16 cellular contexts compared by ENCODE assay signal in the genomic region with DNA sequence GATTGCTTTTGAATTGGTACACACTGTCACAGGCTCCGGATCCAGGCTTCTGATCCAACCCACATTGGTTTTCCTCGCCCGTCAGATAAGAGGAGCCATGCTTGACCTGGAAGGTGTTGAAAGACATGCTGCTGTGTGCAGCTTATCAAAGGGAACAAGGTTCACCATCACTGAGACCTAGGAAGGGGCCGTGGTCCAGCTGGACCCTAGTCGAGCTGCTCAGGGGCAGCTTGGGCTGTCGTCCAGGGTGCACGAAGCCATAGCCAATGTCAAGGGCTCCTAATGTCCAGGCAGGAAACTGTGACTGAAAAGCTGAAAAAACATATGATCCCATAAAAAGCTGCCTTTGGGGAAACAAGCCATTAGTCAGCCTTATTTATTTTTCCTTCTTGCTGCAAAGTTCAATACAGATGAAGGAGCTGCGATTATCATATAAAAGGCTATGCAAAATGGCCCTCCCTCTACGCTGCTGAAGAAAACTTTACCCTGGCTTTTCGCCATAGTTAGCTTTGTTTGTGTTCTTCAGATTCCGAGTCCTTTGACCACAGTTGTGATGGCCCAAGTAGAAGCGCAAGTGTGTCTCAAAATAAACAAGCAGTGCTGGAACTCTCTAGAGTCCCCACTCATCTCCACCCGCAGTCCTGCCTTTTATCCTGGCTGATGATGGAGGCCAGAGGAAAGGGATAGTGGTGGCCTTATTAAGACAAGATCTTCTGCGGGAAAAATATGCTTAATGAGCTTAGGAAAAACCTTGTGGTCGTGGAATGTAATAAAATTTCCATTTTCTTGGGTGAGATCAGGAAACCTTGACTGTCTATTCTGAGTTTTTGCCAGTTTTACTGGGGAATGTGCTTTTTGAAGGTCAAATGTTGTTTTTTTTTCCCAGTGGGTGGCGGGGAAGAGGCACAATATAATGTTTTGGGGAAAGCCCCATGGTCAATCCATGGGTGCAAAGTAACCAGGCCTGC.
DNase-seq lines count a peak whose midpoint lies in the region; ATAC-seq, FAIRE-seq and TF ChIP-seq lines count a peak whose summit lies in the region.
"Had no signal": no experiment of that assay in that cellular context is flagged by ENCODE, and none has a peak within 500 bp of the region (broad histone marks: within the 10 kb centered on the region; RNA-seq: fewer than 3 reads in every experiment).

No MANE protein-coding gene starts in this region.

- H3K23me2 ChIP-seq in H1 (ENCODE audit: low read depth, low read length), result no peaks in the 10 kb centered on the region

- H2BK5ac ChIP-seq in H1 (ENCODE audit: low read depth, low read length), result peak overlapping the region; percentile 42; the same call in 1 of the 2 replicates

- H3K79me2 ChIP-seq in H1 (ENCODE audit: control insufficient read depth in 1 of 2, insufficient read depth in 2 of 2, low read length in 2 of 2), result no peaks in the 10 kb centered on the region

- H3K79me1 ChIP-seq in H1 (ENCODE audit: low read depth, low read length), result no peaks in the 10 kb centered on the region

- H3K27ac ChIP-seq in H1 (ENCODE audit: low read depth, low read length), result no peak overlapping the region
- no peak overlapping the region for H3K27ac ChIP-seq in thyroid gland
- H3K27ac ChIP-seq: adrenal gland, epithelial cell of prostate, neutrophil had no signal

- H2BK20ac ChIP-seq in H1 (ENCODE audit: low read length), result 0 out of 2 replicates have a peak overlapping the region, but pooled peaks have one; percentile 87

- H3K4me2 ChIP-seq in H1 (ENCODE audit: insufficient read depth in 1 of 2, low read depth in 2 of 2, low read length in 2 of 2), result peak overlapping the region in 1 of 2 experiments; percentile 35; a peak in 1 of 4 replicates

- ATAC-seq in GM19023 (IDR thresholded peaks at IDR 0.05; ENCODE audit: unreplicated experiment), result no peak
- ATAC-seq: HCT116 had no signal

- no peak overlapping the region for H4K5ac ChIP-seq in H1 (ENCODE audit: insufficient read length, low read depth, low read length)

- TF ChIP-seq POLR2A in H1 (IDR thresholded peaks at IDR 0.05; ENCODE audit: control extremely low read depth in 1 of 2, low read depth in 2 of 2, low read length in 2 of 2) (no peak), thyroid gland (IDR thresholded peaks at IDR 0.05) (no peak)

- H2BK120ac ChIP-seq in H1 (replicated peaks; ENCODE audit: low read depth, low read length), result no peak overlapping the region

- CTCF ChIA-PET in H1 (lab: Charles Lee; ENCODE audit: partially characterized antibody), result interaction anchor here (0.6 to 2.1 kb wide), 10 partner anchors 10 to 320 kb away, joined by 3 to 9 read pairs (median 4); no protein-coding TSS in a partner anchor

- no peak overlapping the region for H3K23ac ChIP-seq in H1 (ENCODE audit: insufficient read length)

- no peak overlapping the region for H4K8ac ChIP-seq in H1 (ENCODE audit: extremely low read depth, insufficient read depth, low read length)

- H3K9me3 ChIP-seq in NT2/D1 (ENCODE audit: insufficient read depth, low read length) (peaks cover 4% of the 10 kb centered on the region; the same call in 1 of the 2 replicates), H1 (ENCODE audit: insufficient read depth in 2 of 2, low read depth in 1 of 2, low read length in 1 of 2) (no peaks in the 10 kb centered on the region), thyroid gland (no peaks in the 10 kb centered on the region)
- H3K9me3 ChIP-seq: adrenal gland, neutrophil had no signal

- H3K27me3 ChIP-seq in NT2/D1 (ENCODE audit: insufficient read depth, insufficient read length) (no peaks in the 10 kb centered on the region), H1 (replicated peaks in 1 of 4; ENCODE audit: control insufficient read depth in 3 of 4, extremely low read depth in 1 of 4, insufficient read depth in 3 of 4, low read length in 3 of 4) (no peaks in the 10 kb centered on the region; a peak in 1 of 7 replicates), thyroid gland (no peaks in the 10 kb centered on the region)
- H3K27me3 ChIP-seq: adrenal gland, neutrophil had no signal

- FAIRE-seq in H1 (lab: Jason Lieb, UNC), result peak; percentile 74
- FAIRE-seq: keratinocyte had no signal

- H3K4ac ChIP-seq in H1 (replicated peaks; ENCODE audit: insufficient read length, low read depth, low read length), result no peak overlapping the region

- H3K56ac ChIP-seq in H1 (replicated peaks; ENCODE audit: insufficient read length, low read depth, low read length), result no peak overlapping the region

- 74% methylated on average over 16 of the region's 16 CpGs; no CpG with 5 or more reads in 1 of the 2 experiments for whole genome bisulfite sequencing in H1 (ENCODE audit: extremely low coverage in 1 of 2, insufficient coverage in 1 of 2, insufficient read length in 1 of 2, insufficient replicate concordance in 2 of 2, low coverage in 1 of 2, low lambda C conversion rate in 2 of 2, missing lambda C conversion rate in 1 of 2), 2 experiments
- WGBS in thyroid gland, 2 donors, result 24 to 28% methylated on average over 16 of the region's 16 CpGs

- intact Hi-C loops in thyroid gland (cut with DNase I), result no loop called here

- H3K4me1 ChIP-seq in NT2/D1 (ENCODE audit: insufficient read depth, insufficient read length) (peaks cover 4% of the 10 kb centered on the region), H1 (replicated peaks in 1 of 4; ENCODE audit: control insufficient read depth in 3 of 4, insufficient read depth in 4 of 4, low read length in 3 of 4) (peaks cover 1 to 6% (median 3%) of the 10 kb centered on the region in 4 experiments; a peak in 5 of 7 replicates), thyroid gland (peaks cover 6 to 15% of the 10 kb centered on the region in 2 donors)
- H3K4me1 ChIP-seq: adrenal gland had no signal

- H2BK15ac ChIP-seq in H1 (ENCODE audit: low read length), result no peak overlapping the region

- no peak overlapping the region for H3K9ac ChIP-seq in NT2/D1 (ENCODE audit: insufficient read length, low read depth)
- H3K9ac ChIP-seq in H1 (replicated peaks in 1 of 4; ENCODE audit: extremely low read depth in 1 of 4, low read depth in 3 of 4, low read length in 3 of 4), result no peak overlapping the region; a peak in 1 of 7 replicates

- peak overlapping the region; percentile 67 for H4K91ac ChIP-seq in H1 (replicated peaks; ENCODE audit: insufficient read length, low read length)

- no peak overlapping the region for H3K4me3 ChIP-seq in NT2/D1 (ENCODE audit: insufficient read length, low read depth)
- H3K4me3 ChIP-seq in H1 (ENCODE audit: extremely low read depth in 1 of 4, insufficient read depth in 2 of 4, low read depth in 3 of 4, low read length in 4 of 4), result no peak overlapping the region; a peak in 1 of 8 replicates
- no peak overlapping the region for H3K4me3 ChIP-seq in thyroid gland (replicated peaks in 1 of 3)
- H3K4me3 ChIP-seq: adrenal gland had no signal

- POLR2A ChIA-PET in H1 (lab: Charles Lee; ENCODE audit: partially characterized antibody), result interaction anchor here (0.6 kb wide), 1 partner anchor 252 kb away, joined by 4 read pairs; no protein-coding TSS in a partner anchor

- TF ChIP-seq CTCF in H1 (IDR thresholded peaks at IDR 0.05; ENCODE audit: control extremely low read depth in 1 of 3, insufficient read depth in 1 of 3, low read depth in 1 of 3, low read length in 3 of 3), result no peak
- TF ChIP-seq CTCF in thyroid gland (IDR thresholded peaks at IDR 0.05), result no peak

- H4K20me1 ChIP-seq in H1 (replicated peaks in 1 of 2; ENCODE audit: control insufficient read depth in 1 of 2, insufficient read depth in 2 of 2, low read length in 2 of 2), result no peaks in the 10 kb centered on the region

- H2BK12ac ChIP-seq in H1 (ENCODE audit: low read depth, low read length), result peak overlapping the region; percentile 84; the same call in 1 of the 2 replicates

- no peak overlapping the region for H2AK5ac ChIP-seq in H1 (ENCODE audit: low read depth, low read length)

- H2AFZ ChIP-seq in H1 (ENCODE audit: low read length), result peak overlapping the region; percentile 27

- no peak for TF ChIP-seq EP300 in H1 (IDR thresholded peaks at IDR 0.05; ENCODE audit: borderline replicate concordance in 1 of 2, low read depth in 2 of 2, low read length in 2 of 2)

- no peak overlapping the region for H3K14ac ChIP-seq in H1 (ENCODE audit: insufficient read length)

- peak overlapping the region; percentile 88; the same call in 1 of the 2 replicates for H3K18ac ChIP-seq in H1 (ENCODE audit: extremely low read depth, low read length)

- no peak for TF ChIP-seq RAD21 in H1 (IDR thresholded peaks at IDR 0.05 in 1 of 2, conservative IDR thresholded peaks at IDR 0.05 in 1 of 2; ENCODE audit: low read depth in 2 of 2, low read length in 2 of 2)

- peak; percentile 36 for DNase-seq in NT2/D1 (ENCODE audit: low read depth, low spot score)
- DNase-seq in H1 (ENCODE audit: low read depth in 1 of 2, low spot score in 2 of 2), result no peak
- peak; percentile 57 for DNase-seq in left kidney (ENCODE audit: low read depth, low spot score)
- DNase-seq in thyroid gland, result peak; percentile 30 to 31
- no peak for DNase-seq in NCI-H2196 (lab: John Stamatoyannopoulos, UW; ENCODE audit: unreplicated experiment)
- no peak for DNase-seq in HK-2 (ENCODE audit: unreplicated experiment)
- DNase-seq: activated B cell treated with CpG ODN at 0.5 μM for 24 hours; activated CD8-positive, alpha-beta memory T cell treated with anti-CD3 and anti-CD28 coated beads for 24 hours; adrenal gland; NCI-H2081; stimulated activated CD4-positive, alpha-beta T cell treated with anti-CD3 and anti-CD28 coated beads, Interleukin-4, amount 100 ng/mL, for 1 hour had no signal

- H3K36me3 ChIP-seq in NT2/D1 (ENCODE audit: insufficient read depth, insufficient read length, low read length) (no peaks in the 10 kb centered on the region), H1 (ENCODE audit: control insufficient read depth in 2 of 4, insufficient read depth in 4 of 4, low read length in 3 of 4) (no peaks in the 10 kb centered on the region), thyroid gland (no peaks in the 10 kb centered on the region)
- H3K36me3 ChIP-seq: adrenal gland, neutrophil had no signal

TF ChIP-seq in H1, 55 proteins besides CTCF, POLR2A, EP300 and RAD21:
- TF ChIP-seq FOSL1 (IDR thresholded peaks at IDR 0.05; ENCODE audit: insufficient read depth, low read depth, low read length) (no peak), YY1 (IDR thresholded peaks at IDR 0.05; ENCODE audit: low read depth, low read length) (0 out of 2 replicates have a peak, but pooled peaks have one; percentile 6), HDAC6 (IDR thresholded peaks at IDR 0.05; ENCODE audit: low read depth, low read length) (no peak)

Comparison
In these comparisons a context has a peak if more than half of its experiments do, and no peak if none do; other contexts are left out.
1. DNase-seq: peak in NT2/D1 (single experiment), left kidney (single experiment) and thyroid gland (2 of 2); none in H1 (0 of 2), NCI-H2196 (single experiment) and HK-2 (single experiment).